Comparison of ENCODE assay signal across 12 cellular contexts in genomic region chr10:22823109-22823508, GRCh38.
A peak's percentile ranks its signal among the peaks of the same experiment; 100 is the strongest.
DNase-seq lines count a peak whose midpoint lies in the region; ATAC-seq and TF ChIP-seq lines count a peak whose summit lies in the region.
"Had no signal": no experiment of that assay in that cellular context is flagged by ENCODE, and none has a peak within 500 bp of the region (broad histone marks: within the 10 kb centered on the region; RNA-seq: fewer than 3 reads in every experiment).

No MANE protein-coding gene starts in this region.

- intact Hi-C loops in right cardiac atrium (cut with DNase I): no loop called here
- intact Hi-C loops in natural killer cell (cut with micrococcal nuclease): no loop called here

- H3K27ac ChIP-seq in right cardiac atrium (ENCODE audit: low read length): no peak overlapping the region
- H3K27ac ChIP-seq: spleen, uterus had no signal

- H3K36me3 Mint-ChIP-seq in stimulated activated naive B cell treated with anti-CD40 and anti-IgM and Interleukin-4, amounts not matched to agents 10 μg/mL and 1 μg/mL and 100 μg/mL, for 72 hours: no peaks in the 10 kb centered on the region
- no peaks in the 10 kb centered on the region for H3K36me3 Mint-ChIP-seq in natural killer cell

- H3K9me3 ChIP-seq in right cardiac atrium (ENCODE audit: control insufficient read depth, low read length): no peaks in the 10 kb centered on the region
- H3K9me3 ChIP-seq: spleen, uterus had no signal

- no peak for TF ChIP-seq CTCF in natural killer cell (IDR thresholded peaks at IDR 0.05)

- no peaks in the 10 kb centered on the region for H3K27me3 ChIP-seq in right cardiac atrium (ENCODE audit: control insufficient read depth, insufficient read depth)
- H3K27me3 ChIP-seq: spleen, uterus had no signal

- H3K27ac Mint-ChIP-seq in stimulated activated naive B cell treated with anti-CD40 and anti-IgM and Interleukin-4, amounts not matched to agents 10 μg/mL and 1 μg/mL and 100 μg/mL, for 72 hours: no peak overlapping the region
- no peak overlapping the region for H3K27ac Mint-ChIP-seq in natural killer cell

- H3K4me1 Mint-ChIP-seq in stimulated activated naive B cell treated with anti-CD40 and anti-IgM and Interleukin-4, amounts not matched to agents 10 μg/mL and 1 μg/mL and 100 μg/mL, for 72 hours: peaks cover 2 to 5% of the 10 kb centered on the region in 2 donors
- no peaks in the 10 kb centered on the region for H3K4me1 Mint-ChIP-seq in natural killer cell

- DNase-seq in NCI-H82 (lab: John Stamatoyannopoulos, UW): peak; percentile 23
- DNase-seq in NCI-H82 treated with DMSO at 0.1 percent for 48 hours (lab: John Stamatoyannopoulos, UW; ENCODE audit: unreplicated experiment): no peak
- peak; percentile 78 for DNase-seq in dermis blood vessel endothelial cell
- DNase-seq in stimulated activated naive B cell treated with anti-CD40 and anti-IgM and Interleukin-4, amounts not matched to agents 10 μg/mL and 1 μg/mL and 100 μg/mL, for 72 hours: no peak
- DNase-seq in DMS114 treated with DMSO at 0.1 percent for 48 hours (lab: John Stamatoyannopoulos, UW; ENCODE audit: unreplicated experiment): no peak
- no peak for DNase-seq in right cardiac atrium
- no peak for DNase-seq in natural killer cell
- DNase-seq: NCI-H1105 treated with DMSO at 0.1 percent for 48 hours, spleen, T-helper 2 cell, uterus had no signal

- H3K4me3 Mint-ChIP-seq in stimulated activated naive B cell treated with anti-CD40 and anti-IgM and Interleukin-4, amounts not matched to agents 10 μg/mL and 1 μg/mL and 100 μg/mL, for 72 hours: no peak overlapping the region
- H3K4me3 Mint-ChIP-seq in natural killer cell: no peak overlapping the region

- H3K9me3 Mint-ChIP-seq in stimulated activated naive B cell treated with anti-CD40 and anti-IgM and Interleukin-4, amounts not matched to agents 10 μg/mL and 1 μg/mL and 100 μg/mL, for 72 hours: peaks cover 0 to 2% of the 10 kb centered on the region in 2 donors
- H3K9me3 Mint-ChIP-seq in natural killer cell: no peaks in the 10 kb centered on the region

- H3K27me3 Mint-ChIP-seq in stimulated activated naive B cell treated with anti-CD40 and anti-IgM and Interleukin-4, amounts not matched to agents 10 μg/mL and 1 μg/mL and 100 μg/mL, for 72 hours: peaks cover 0 to 10% of the 10 kb centered on the region in 2 donors
- peaks cover 8 to 12% of the 10 kb centered on the region in 2 donors for H3K27me3 Mint-ChIP-seq in natural killer cell (ENCODE audit: low read depth in 2 of 2)

- H3K4me1 ChIP-seq in right cardiac atrium (ENCODE audit: control insufficient read depth, insufficient read depth, low read length): peaks cover 1% of the 10 kb centered on the region
- H3K4me1 ChIP-seq: uterus had no signal

- H3K4me3 ChIP-seq in right cardiac atrium (ENCODE audit: low read length): no peak overlapping the region
- H3K4me3 ChIP-seq: spleen, uterus had no signal

- ATAC-seq in HG03520 (IDR thresholded peaks at IDR 0.05; ENCODE audit: unreplicated experiment): peak; percentile 88
- peak; percentile 42 to 45 for ATAC-seq in stimulated activated naive B cell treated with anti-CD40 and anti-IgM and Interleukin-4, amounts not matched to agents 10 μg/mL and 1 μg/mL and 100 μg/mL, for 72 hours (replicated peaks)
- no peak for ATAC-seq in right cardiac atrium
- no peak for ATAC-seq in natural killer cell

Comparison
In these comparisons a context has a peak if more than half of its experiments do, and no peak if none do; other contexts are left out.
1. DNase-seq: peak in NCI-H82 (single experiment) and dermis blood vessel endothelial cell (single experiment); none in NCI-H82 treated with DMSO at 0.1 percent for 48 hours (single experiment), stimulated activated naive B cell treated with anti-CD40 and anti-IgM and Interleukin-4, amounts not matched to agents 10 μg/mL and 1 μg/mL and 100 μg/mL, for 72 hours (single experiment), DMS114 treated with DMSO at 0.1 percent for 48 hours (single experiment), right cardiac atrium (0 of 3) and natural killer cell (single experiment).
2. ATAC-seq: peak in HG03520 (single experiment) and stimulated activated naive B cell treated with anti-CD40 and anti-IgM and Interleukin-4, amounts not matched to agents 10 μg/mL and 1 μg/mL and 100 μg/mL, for 72 hours (2 of 2); none in right cardiac atrium (0 of 2) and natural killer cell (0 of 3).